17 cellular contexts compared by ENCODE assay signal in genomic region chr11:94151311-94151710, GRCh38. TPM values are rescaled to one million over a fixed set of nuclear protein-coding genes. Genes with fewer than 3 reads are reported as not detected.
A peak's percentile ranks its signal among the peaks of the same experiment; 100 is the strongest.
DNase-seq lines count a peak whose midpoint lies in the region; ATAC-seq and TF ChIP-seq lines count a peak whose summit lies in the region.
"Had no signal": no experiment of that assay in that cellular context is flagged by ENCODE, and none has a peak within 500 bp of the region (broad histone marks: within the 10 kb centered on the region; RNA-seq: fewer than 3 reads in every experiment).

No MANE protein-coding gene starts in this region.

- peaks cover 7% of the 10 kb centered on the region for H3F3A ChIP-seq in smooth muscle cell (ENCODE audit: low read depth)

- H2AFZ ChIP-seq in smooth muscle cell (ENCODE audit: low read depth): no peak overlapping the region

- H3K9ac ChIP-seq in smooth muscle cell (ENCODE audit: low read depth): no peak overlapping the region
- H3K9ac ChIP-seq: BLaER1 had no signal

- TF ChIP-seq CTCF in foreskin fibroblast (IDR thresholded peaks at IDR 0.05; ENCODE audit: low read depth, low read length): no peak
- TF ChIP-seq CTCF in smooth muscle cell (IDR thresholded peaks at IDR 0.05; ENCODE audit: borderline replicate concordance, insufficient read depth, poor library complexity, severe bottlenecking): no peak
- TF ChIP-seq CTCF in osteocyte (IDR thresholded peaks at IDR 0.05): no peak

- H3K4me3 Mint-ChIP-seq in activated T-helper 17 cell treated with anti-CD3 and anti-CD28 coated beads, Interleukin-2, amount 50 U/mL, for 72 hours: no peak overlapping the region
- H3K4me3 Mint-ChIP-seq in osteocyte (ENCODE audit: unreplicated experiment): no peak overlapping the region
- H3K4me3 Mint-ChIP-seq: activated naive CD8-positive, alpha-beta T cell treated with anti-CD3 and anti-CD28 coated beads for 36 hours; type B pancreatic cell had no signal

- H3K27me3 ChIP-seq in smooth muscle cell (ENCODE audit: low read depth): no peaks in the 10 kb centered on the region
- H3K27me3 ChIP-seq: BLaER1, cardiac muscle cell had no signal

- H3K4me1 ChIP-seq in smooth muscle cell (ENCODE audit: low read depth): peaks cover 9% of the 10 kb centered on the region

- peaks cover 86% of the 10 kb centered on the region for H3K79me2 ChIP-seq in smooth muscle cell (ENCODE audit: low read depth)

- peak overlapping the region; percentile 9 for H3K4me2 ChIP-seq in smooth muscle cell

- no peaks in the 10 kb centered on the region for H3K9me3 Mint-ChIP-seq in activated T-helper 17 cell treated with anti-CD3 and anti-CD28 coated beads, Interleukin-2, amount 50 U/mL, for 72 hours
- no peaks in the 10 kb centered on the region for H3K9me3 Mint-ChIP-seq in osteocyte (ENCODE audit: unreplicated experiment)
- H3K9me3 Mint-ChIP-seq: type B pancreatic cell had no signal

- no peaks in the 10 kb centered on the region for H3K27me3 Mint-ChIP-seq in activated T-helper 17 cell treated with anti-CD3 and anti-CD28 coated beads, Interleukin-2, amount 50 U/mL, for 72 hours
- no peaks in the 10 kb centered on the region for H3K27me3 Mint-ChIP-seq in osteocyte (ENCODE audit: unreplicated experiment)
- H3K27me3 Mint-ChIP-seq: activated naive CD8-positive, alpha-beta T cell treated with anti-CD3 and anti-CD28 coated beads for 36 hours; type B pancreatic cell had no signal

- peak; percentile 16 for DNase-seq in HCEC 1CT
- DNase-seq in foreskin fibroblast: peak; percentile 30 to 55
- no peak for DNase-seq in smooth muscle cell (lab: John Stamatoyannopoulos, UW; ENCODE audit: unreplicated experiment)
- no peak for DNase-seq in iPS-NIHi7 (ENCODE audit: extremely low spot score)
- no peak for DNase-seq in NCI-H2227 (lab: John Stamatoyannopoulos, UW; ENCODE audit: unreplicated experiment)
- DNase-seq in osteocyte (ENCODE audit: extremely low spot score, unreplicated experiment): no peak
- no peak for DNase-seq in posterior cingulate gyrus
- DNase-seq: activated CD4-positive, alpha-beta T cell treated with anti-CD3 and anti-CD28 coated beads, Interleukin-2, amount 50 U/mL, for 4 hours; activated naive CD8-positive, alpha-beta T cell treated with anti-CD3 and anti-CD28 coated beads for 36 hours; activated T-cell treated with anti-CD3 and anti-CD28 coated beads, Interleukin-2, amount 50 U/mL, for 48 hours; DMS153; effector memory CD4-positive, alpha-beta T cell; NCI-H1092 treated with DMSO at 0.1 percent for 48 hours had no signal

- H3K4me3 ChIP-seq in foreskin fibroblast (ENCODE audit: low read depth in 1 of 2, low read length in 2 of 2): no peak overlapping the region
- no peak overlapping the region for H3K4me3 ChIP-seq in smooth muscle cell
- H3K4me3 ChIP-seq: BLaER1, cardiac muscle cell had no signal

- no peaks in the 10 kb centered on the region for H3K36me3 ChIP-seq in smooth muscle cell (ENCODE audit: low read depth)
- H3K36me3 ChIP-seq: cardiac muscle cell had no signal

- H3K27ac Mint-ChIP-seq in activated T-helper 17 cell treated with anti-CD3 and anti-CD28 coated beads, Interleukin-2, amount 50 U/mL, for 72 hours: peak overlapping the region; percentile 69
- H3K27ac Mint-ChIP-seq in osteocyte (ENCODE audit: unreplicated experiment): no peak overlapping the region
- H3K27ac Mint-ChIP-seq: activated naive CD8-positive, alpha-beta T cell treated with anti-CD3 and anti-CD28 coated beads for 36 hours; type B pancreatic cell had no signal

- intact Hi-C loops in posterior cingulate gyrus (cut with DNase I): no loop called here

- ATAC-seq in activated T-helper 17 cell treated with anti-CD3 and anti-CD28 coated beads, Interleukin-2, amount 50 U/mL, for 72 hours (replicated peaks): no peak

- H4K20me1 ChIP-seq in smooth muscle cell (ENCODE audit: low read depth): peaks cover 98% of the 10 kb centered on the region

- H3K4me1 Mint-ChIP-seq in activated T-helper 17 cell treated with anti-CD3 and anti-CD28 coated beads, Interleukin-2, amount 50 U/mL, for 72 hours: peaks cover 50% of the 10 kb centered on the region
- H3K4me1 Mint-ChIP-seq in osteocyte (ENCODE audit: unreplicated experiment): peaks cover 72% of the 10 kb centered on the region

- H3K36me3 Mint-ChIP-seq in activated T-helper 17 cell treated with anti-CD3 and anti-CD28 coated beads, Interleukin-2, amount 50 U/mL, for 72 hours (ENCODE audit: low read depth): peaks cover 28% of the 10 kb centered on the region
- peaks cover 2% of the 10 kb centered on the region for H3K36me3 Mint-ChIP-seq in osteocyte (ENCODE audit: unreplicated experiment)

- 83% methylated on average over 4 of the region's 4 CpGs for WGBS in smooth muscle cell (ENCODE audit: low lambda C conversion rate)

- H3K27ac ChIP-seq in smooth muscle cell (ENCODE audit: low read depth): peak overlapping the region; percentile 72
- H3K27ac ChIP-seq: BLaER1, cardiac muscle cell had no signal

- H3K9me3 ChIP-seq in smooth muscle cell (replicated peaks; ENCODE audit: low read depth): no peaks in the 10 kb centered on the region

RNA-seq across cellular contexts. Expression of gene PANX1, which starts 22.7 kb away (rescaled TPM):
- 10 to 100 TPM in 1 of 2 donors, 1 to 10 TPM in 1; 9.6 to 16.5 TPM for total RNA-seq in activated T-helper 17 cell treated with anti-CD3 and anti-CD28 coated beads, Interleukin-2, amount 50 U/mL, for 72 hours
- total RNA-seq in smooth muscle cell (81.2 and 91.6 TPM in 2 replicates), osteocyte (24.9 and 29.2 TPM in 2 replicates)
- 30.5 and 32.2 TPM in 2 replicates for polyA plus RNA-seq in smooth muscle cell

Comparison
In these comparisons a context has a peak if more than half of its experiments do, and no peak if none do; other contexts are left out.
1. DNase-seq: peak in HCEC 1CT (single experiment) and foreskin fibroblast (2 of 2); none in smooth muscle cell (single experiment), iPS-NIHi7 (single experiment), NCI-H2227 (single experiment), osteocyte (single experiment) and posterior cingulate gyrus (0 of 10).